9 cellular contexts compared by ENCODE assay signal in genomic region chr15:60004846-60005351, GRCh38. TPM values are rescaled to one million over a fixed set of nuclear protein-coding genes. Genes with fewer than 3 reads are reported as not detected.
DNase-seq lines count a peak whose midpoint lies in the region; ATAC-seq lines count a peak whose summit lies in the region.
"Had no signal": no experiment of that assay in that cellular context is flagged by ENCODE, and none has a peak within 500 bp of the region (broad histone marks: within the 10 kb centered on the region; RNA-seq: fewer than 3 reads in every experiment).

No MANE protein-coding gene starts in this region.

- H3K27me3 ChIP-seq in subcutaneous abdominal adipose tissue (ENCODE audit: control insufficient read depth in 5 of 5, insufficient read depth in 4 of 5, low read length in 5 of 5), result peaks cover 65 to 95% (median 88%) of the 10 kb centered on the region in 5 donors

- no peaks in the 10 kb centered on the region for H3K9me3 Mint-ChIP-seq in activated CD4-positive, alpha-beta memory T cell treated with anti-CD3 and anti-CD28 coated beads, Interleukin-2, amount 10 ng/mL, durations not matched to agents 7 days and 5 days

- peaks cover 79% of the 10 kb centered on the region for H3K4me1 Mint-ChIP-seq in activated CD4-positive, alpha-beta memory T cell treated with anti-CD3 and anti-CD28 coated beads, Interleukin-2, amount 10 ng/mL, durations not matched to agents 7 days and 5 days

- DNase-seq in activated CD4-positive, alpha-beta T cell treated with anti-CD3 and anti-CD28 coated beads for 48 hours, result peak; percentile 42
- DNase-seq in activated CD4-positive, alpha-beta T cell treated with anti-CD3 and anti-CD28 coated beads for 1 hour, result no peak
- peak; percentile 53 for DNase-seq in activated CD4-positive, alpha-beta memory T cell treated with anti-CD3 and anti-CD28 coated beads, Interleukin-2, amount 10 ng/mL, durations not matched to agents 7 days and 5 days
- DNase-seq in hepatic stellate cell (ENCODE audit: low spot score) (no peak), epidermal melanocyte (ENCODE audit: insufficient read length, low spot score) (no peak)

- H3K4me3 ChIP-seq in iPS-18c (ENCODE audit: insufficient read depth, low read depth, low read length), result peak overlapping the region; percentile 70
- peak overlapping the region in 4 of 5 donors; percentile 22 to 73 (median 62) for H3K4me3 ChIP-seq in subcutaneous abdominal adipose tissue (ENCODE audit: low read depth in 1 of 5, low read length in 5 of 5)

- H3K27ac ChIP-seq in subcutaneous abdominal adipose tissue (ENCODE audit: low read depth, low read length), result no peak overlapping the region

- no peaks in the 10 kb centered on the region for H3K36me3 ChIP-seq in subcutaneous abdominal adipose tissue (ENCODE audit: control insufficient read depth in 5 of 5, insufficient read depth in 5 of 5, low read length in 5 of 5)

- H3K27ac Mint-ChIP-seq in activated CD4-positive, alpha-beta memory T cell treated with anti-CD3 and anti-CD28 coated beads, Interleukin-2, amount 10 ng/mL, durations not matched to agents 7 days and 5 days, result peak overlapping the region; percentile 96

- peaks cover 46% of the 10 kb centered on the region for H3K36me3 Mint-ChIP-seq in activated CD4-positive, alpha-beta memory T cell treated with anti-CD3 and anti-CD28 coated beads, Interleukin-2, amount 10 ng/mL, durations not matched to agents 7 days and 5 days (ENCODE audit: low read depth)

- peaks cover 0 to 34% (median 32%) of the 10 kb centered on the region in 5 donors for H3K4me1 ChIP-seq in subcutaneous abdominal adipose tissue (ENCODE audit: control insufficient read depth in 5 of 5, insufficient read depth in 5 of 5, low read length in 5 of 5)

- H3K9me3 ChIP-seq in iPS-18c (ENCODE audit: control insufficient read depth, insufficient read depth, low read length) (no peaks in the 10 kb centered on the region), subcutaneous abdominal adipose tissue (ENCODE audit: control insufficient read depth in 5 of 5, low read length in 5 of 5) (peaks cover 0 to 2% (median 0%) of the 10 kb centered on the region in 5 donors)

- peaks cover 76% of the 10 kb centered on the region for H3K27me3 Mint-ChIP-seq in activated CD4-positive, alpha-beta memory T cell treated with anti-CD3 and anti-CD28 coated beads, Interleukin-2, amount 10 ng/mL, durations not matched to agents 7 days and 5 days

- POLR2A ChIA-PET in activated CD4-positive, alpha-beta memory T cell treated with anti-CD3 and anti-CD28 coated beads, Interleukin-2, amount 10 ng/mL, durations not matched to agents 7 days and 5 days (lab: Charles Lee), result interaction anchor here (0.9 to 3.5 kb wide), 14 partner anchors 11 to 543 kb away, joined by 3 to 26 read pairs (median 5); partner anchors contain the start of genes ANXA2 and BNIP2

- no peak for ATAC-seq in HG03108 (IDR thresholded peaks at IDR 0.05; ENCODE audit: unreplicated experiment)

- no peak overlapping the region for H3K9ac ChIP-seq in subcutaneous abdominal adipose tissue (ENCODE audit: low read length in 5 of 5)

- CTCF ChIA-PET in activated CD4-positive, alpha-beta memory T cell treated with anti-CD3 and anti-CD28 coated beads, Interleukin-2, amount 10 ng/mL, durations not matched to agents 7 days and 5 days (lab: Charles Lee), result interaction anchor here (0.7 to 2.9 kb wide), 7 partner anchors 9 to 174 kb away, joined by 3 to 42 read pairs (median 9); no protein-coding TSS in a partner anchor

- H3K4me3 Mint-ChIP-seq in activated CD4-positive, alpha-beta memory T cell treated with anti-CD3 and anti-CD28 coated beads, Interleukin-2, amount 10 ng/mL, durations not matched to agents 7 days and 5 days, result peak overlapping the region; percentile 96

RNA-seq across cellular contexts. Expression of gene FOXB1, which starts 0.8 kb away (rescaled TPM):
- total RNA-seq in activated CD4-positive, alpha-beta memory T cell treated with anti-CD3 and anti-CD28 coated beads, Interleukin-2, amount 10 ng/mL, durations not matched to agents 7 days and 5 days, result 1 to 10 TPM; 3.7 to 5.2 TPM
- total RNA-seq: subcutaneous adipose tissue had no signal

Comparison
In these comparisons a context has a peak if more than half of its experiments do, and no peak if none do; other contexts are left out.
1. DNase-seq: peak in activated CD4-positive, alpha-beta T cell treated with anti-CD3 and anti-CD28 coated beads for 48 hours (single experiment) and activated CD4-positive, alpha-beta memory T cell treated with anti-CD3 and anti-CD28 coated beads, Interleukin-2, amount 10 ng/mL, durations not matched to agents 7 days and 5 days (single experiment); none in activated CD4-positive, alpha-beta T cell treated with anti-CD3 and anti-CD28 coated beads for 1 hour (single experiment), hepatic stellate cell (single experiment) and epidermal melanocyte (single experiment).